ENCODE assay signal across 8 cellular contexts in the genomic region with DNA sequence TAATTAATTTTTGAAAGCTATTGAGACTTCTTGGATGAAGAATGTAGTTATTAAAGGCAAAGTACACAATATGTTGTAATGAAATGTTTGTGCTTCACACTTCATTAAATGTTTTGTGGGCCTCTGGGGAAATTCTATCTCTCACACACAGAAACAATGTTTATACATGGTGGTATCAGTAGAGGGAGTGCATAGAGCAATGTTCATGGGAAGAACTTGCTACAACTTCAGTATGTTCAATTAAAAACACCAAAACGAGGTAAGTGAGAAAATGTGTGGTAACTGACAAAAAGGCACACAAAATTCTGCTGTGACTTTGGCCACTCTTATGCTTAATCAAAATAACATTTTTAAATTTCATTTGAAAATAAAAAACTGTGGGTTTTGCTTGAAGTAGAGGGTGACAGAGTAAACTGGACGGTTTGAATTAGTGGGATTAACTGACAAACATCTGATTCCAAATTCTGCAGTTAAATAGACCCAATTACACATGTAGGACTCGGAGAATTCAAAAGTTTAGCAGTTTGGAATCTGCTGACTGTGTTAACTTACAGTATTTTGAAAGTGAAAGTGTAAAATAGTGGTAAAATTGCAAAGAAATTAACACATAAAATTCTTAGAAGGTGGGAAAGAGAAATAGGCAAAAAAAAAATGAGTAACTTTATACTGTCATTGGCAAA.
DNase-seq lines count a peak whose midpoint lies in the region; ATAC-seq, FAIRE-seq and TF ChIP-seq lines count a peak whose summit lies in the region.

No MANE protein-coding gene starts in this region.

- DNase-seq in A549 (ENCODE audit: low read depth in 1 of 2, low spot score in 1 of 2) = no peak
- DNase-seq in H4 (ENCODE audit: low spot score) = peak; percentile 42
- DNase-seq in activated CD8-positive, alpha-beta T cell treated with anti-CD3 and anti-CD28 coated beads for 36 hours = no peak
- no peak for DNase-seq in SHP77 treated with DMSO at 0.1 percent for 48 hours (lab: John Stamatoyannopoulos, UW)
- no peak for DNase-seq in SIG-M5 (lab: John Stamatoyannopoulos, UW)
- DNase-seq in C1 segment of cervical spinal cord (lab: John Stamatoyannopoulos, UW) = no peak

- peaks cover 10% of the 10 kb centered on the region for H3K4me1 Mint-ChIP-seq in activated CD8-positive, alpha-beta T cell treated with anti-CD3 and anti-CD28 coated beads for 36 hours (ENCODE audit: low read depth)

- H3K4me3 ChIP-seq in A549 (peak overlapping the region; percentile 27; the same call in 1 of the 3 replicates), liver (ENCODE audit: low read depth in 1 of 3, low read length in 3 of 3) (peak overlapping the region; percentile 15 to 55 (median 36))

- no peaks in the 10 kb centered on the region for H3K36me3 ChIP-seq in liver (ENCODE audit: control insufficient read depth in 4 of 4, insufficient read depth in 3 of 4, low read depth in 1 of 4, low read length in 3 of 4)

- 25% methylated on average over 3 of the region's 3 CpGs for whole genome bisulfite sequencing in A549 (ENCODE audit: missing lambda C conversion rate)
- WGBS in liver = 42% methylated on average over 3 of the region's 3 CpGs

- H3K27ac ChIP-seq in A549 (no peak overlapping the region), liver (ENCODE audit: low read depth in 1 of 2, low read length in 2 of 2) (no peak overlapping the region)

- TF ChIP-seq POLR2A in A549 (IDR thresholded peaks at IDR 0.05; ENCODE audit: low read length) = no peak

- H3K27ac Mint-ChIP-seq in activated CD8-positive, alpha-beta T cell treated with anti-CD3 and anti-CD28 coated beads for 36 hours = peak overlapping the region; percentile 83

- no peak for TF ChIP-seq RAD21 in A549 (conservative IDR thresholded peaks at IDR 0.05 in 1 of 2, IDR thresholded peaks at IDR 0.05 in 1 of 2)
- TF ChIP-seq RAD21 in liver (IDR thresholded peaks at IDR 0.05) = no peak

- H3K9me3 ChIP-seq in A549 (no peaks in the 10 kb centered on the region), liver (ENCODE audit: control insufficient read depth in 4 of 4, low read length in 3 of 4) (no peaks in the 10 kb centered on the region)

- H3K9ac ChIP-seq in liver (ENCODE audit: low read depth in 1 of 2, low read length in 2 of 2) = peak overlapping the region; percentile 17 to 66

- POLR2A ChIA-PET in A549 (lab: Yijun Ruan, JAX) = no interaction called here
- POLR2A ChIA-PET in activated CD8-positive, alpha-beta T cell treated with anti-CD3 and anti-CD28 coated beads for 36 hours (lab: Charles Lee) = no interaction called here

- no peaks in the 10 kb centered on the region for H3K27me3 ChIP-seq in liver (ENCODE audit: control insufficient read depth in 4 of 4, insufficient read depth in 4 of 4, low read length in 3 of 4)

- no peak for FAIRE-seq in A549 (lab: Jason Lieb, UNC)

- H3K36me3 Mint-ChIP-seq in activated CD8-positive, alpha-beta T cell treated with anti-CD3 and anti-CD28 coated beads for 36 hours (ENCODE audit: low read depth) = no peaks in the 10 kb centered on the region

- peak overlapping the region; percentile 71 for H3K4me3 Mint-ChIP-seq in activated CD8-positive, alpha-beta T cell treated with anti-CD3 and anti-CD28 coated beads for 36 hours

- H3K27me3 Mint-ChIP-seq in activated CD8-positive, alpha-beta T cell treated with anti-CD3 and anti-CD28 coated beads for 36 hours = peaks cover 12% of the 10 kb centered on the region

- no peaks in the 10 kb centered on the region for H3K4me1 ChIP-seq in A549
- no peaks in the 10 kb centered on the region for H3K4me1 ChIP-seq in liver (ENCODE audit: control insufficient read depth in 4 of 4, insufficient read depth in 4 of 4, low read length in 3 of 4)

- H3K4me2 ChIP-seq in A549 = peak overlapping the region; percentile 55

- no peak for TF ChIP-seq CTCF in A549 (IDR thresholded peaks at IDR 0.05)
- no peak for TF ChIP-seq CTCF in activated CD8-positive, alpha-beta T cell treated with anti-CD3 and anti-CD28 coated beads for 36 hours (IDR thresholded peaks at IDR 0.05)
- no peak for TF ChIP-seq CTCF in liver (IDR thresholded peaks at IDR 0.05; ENCODE audit: low read depth, low read length, missing input control)

- CTCF ChIA-PET in A549 (lab: Yijun Ruan, JAX) = interaction anchor here (0.6 kb wide), 1 partner anchor 56 kb away, joined by 3 read pairs; no protein-coding TSS in a partner anchor
- CTCF ChIA-PET in activated CD8-positive, alpha-beta T cell treated with anti-CD3 and anti-CD28 coated beads for 36 hours (lab: Charles Lee) = no interaction called here

- ATAC-seq in A549 = no peak
- peak; percentile 47 for ATAC-seq in activated CD8-positive, alpha-beta T cell treated with anti-CD3 and anti-CD28 coated beads for 36 hours
- no peak for ATAC-seq in HG03378 (IDR thresholded peaks at IDR 0.05; ENCODE audit: unreplicated experiment)

- intact Hi-C loops in activated CD8-positive, alpha-beta T cell treated with anti-CD3 and anti-CD28 coated beads for 36 hours (cut with micrococcal nuclease) = no loop called here

- H3K9me3 Mint-ChIP-seq in activated CD8-positive, alpha-beta T cell treated with anti-CD3 and anti-CD28 coated beads for 36 hours = no peaks in the 10 kb centered on the region

- no peak for TF ChIP-seq EP300 in A549 (IDR thresholded peaks at IDR 0.05)

TF ChIP-seq in A549, 52 proteins besides CTCF, POLR2A, EP300 and RAD21 (continues in another document):
- no peak for TF ChIP-seq CBX8 (IDR thresholded peaks at IDR 0.05)
- no peak for TF ChIP-seq CBX2 (IDR thresholded peaks at IDR 0.05; ENCODE audit: borderline replicate concordance, low read depth)
- TF ChIP-seq, protein P1, sequence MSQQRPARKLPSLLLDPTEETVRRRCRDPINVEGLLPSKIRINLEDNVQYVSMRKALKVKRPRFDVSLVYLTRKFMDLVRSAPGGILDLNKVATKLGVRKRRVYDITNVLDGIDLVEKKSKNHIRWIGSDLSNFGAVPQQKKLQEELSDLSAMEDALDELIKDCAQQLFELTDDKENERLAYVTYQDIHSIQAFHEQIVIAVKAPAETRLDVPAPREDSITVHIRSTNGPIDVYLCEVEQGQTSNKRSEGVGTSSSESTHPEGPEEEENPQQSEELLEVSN (IDR thresholded peaks at IDR 0.05; ENCODE audit: borderline replicate concordance, low read depth) = no peak
- TF ChIP-seq RCOR1 (IDR thresholded peaks at IDR 0.05; ENCODE audit: low read depth, low read length) = no peak
- TF ChIP-seq KDM1A (IDR thresholded peaks at IDR 0.05; ENCODE audit: low read depth) = no peak
- TF ChIP-seq RNF2 (IDR thresholded peaks at IDR 0.05; ENCODE audit: borderline replicate concordance, low read depth) = no peak
- no peak for TF ChIP-seq ATOH8 (CRISPR knock-in tag; IDR thresholded peaks at IDR 0.05; ENCODE audit: low read depth)
- TF ChIP-seq, protein P2, sequence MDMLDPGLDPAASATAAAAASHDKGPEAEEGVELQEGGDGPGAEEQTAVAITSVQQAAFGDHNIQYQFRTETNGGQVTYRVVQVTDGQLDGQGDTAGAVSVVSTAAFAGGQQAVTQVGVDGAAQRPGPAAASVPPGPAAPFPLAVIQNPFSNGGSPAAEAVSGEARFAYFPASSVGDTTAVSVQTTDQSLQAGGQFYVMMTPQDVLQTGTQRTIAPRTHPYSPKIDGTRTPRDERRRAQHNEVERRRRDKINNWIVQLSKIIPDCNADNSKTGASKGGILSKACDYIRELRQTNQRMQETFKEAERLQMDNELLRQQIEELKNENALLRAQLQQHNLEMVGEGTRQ (IDR thresholded peaks at IDR 0.05) = no peak

TF ChIP-seq in liver, 16 proteins besides CTCF, POLR2A, EP300 and RAD21:
- no peak for TF ChIP-seq HNF4G (IDR thresholded peaks at IDR 0.05)
- TF ChIP-seq ZBTB33 (IDR thresholded peaks at IDR 0.05) = no peak
- TF ChIP-seq SP1 (IDR thresholded peaks at IDR 0.05) = no peak
